In the genomic region with DNA sequence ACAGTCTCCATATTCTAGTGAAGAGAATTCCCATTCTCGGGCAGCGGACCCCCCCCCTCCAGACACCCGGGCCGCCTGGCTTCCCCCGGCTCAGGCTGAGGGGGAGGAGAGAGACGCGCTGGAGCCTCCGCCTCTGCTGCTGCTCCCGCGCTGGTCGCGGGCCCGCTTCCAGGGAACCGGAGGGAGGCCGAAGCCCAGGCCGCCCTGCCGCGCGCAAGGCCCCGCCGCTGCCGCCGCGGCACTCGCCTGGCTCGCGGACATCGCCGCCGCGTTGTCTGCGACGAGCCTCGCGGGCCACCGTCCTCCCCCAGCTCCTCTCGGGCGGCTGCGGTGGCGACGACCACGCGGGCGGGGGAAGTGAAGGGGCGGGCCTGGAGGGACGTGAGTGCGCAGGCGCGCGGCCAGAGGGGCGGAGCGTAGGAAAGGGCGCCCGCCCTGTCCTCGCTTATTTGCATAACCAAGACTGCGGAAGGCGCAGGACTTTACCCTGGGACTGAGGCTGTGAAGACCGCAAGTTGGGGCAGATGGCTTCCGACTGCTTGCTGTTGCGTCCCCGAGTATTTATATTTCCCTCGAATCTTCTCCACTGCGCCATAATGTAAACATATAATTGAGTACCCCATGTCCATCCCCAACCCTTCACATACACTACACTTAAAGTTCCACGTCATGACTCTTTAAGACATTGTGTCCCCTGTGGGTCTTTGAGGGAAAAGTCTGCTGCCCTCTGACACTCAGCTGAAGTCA, we compare ENCODE assay signal across 8 cellular contexts. TPM values are rescaled to one million over a fixed set of nuclear protein-coding genes. Genes with fewer than 3 reads are reported as not detected.
DNase-seq lines count a peak whose midpoint lies in the region; ATAC-seq and TF ChIP-seq lines count a peak whose summit lies in the region.

A gene with protein sequence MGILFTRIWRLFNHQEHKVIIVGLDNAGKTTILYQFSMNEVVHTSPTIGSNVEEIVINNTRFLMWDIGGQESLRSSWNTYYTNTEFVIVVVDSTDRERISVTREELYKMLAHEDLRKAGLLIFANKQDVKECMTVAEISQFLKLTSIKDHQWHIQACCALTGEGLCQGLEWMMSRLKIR (minus strand): TSS at position 279 of the 747 bp plus-strand sequence. CDS start 245 bp downstream, at position 34.

- no peaks in the 10 kb centered on the region for H3K9me3 ChIP-seq in duodenal mucosa (ENCODE audit: control insufficient read depth in 1 of 2, low read length in 2 of 2)

- POLR2A ChIA-PET in activated CD4-positive, alpha-beta memory T cell treated with anti-CD3 and anti-CD28 coated beads for 36 hours (lab: Charles Lee) = interaction anchor here (0.6 to 1.9 kb wide), 5 partner anchors 9 to 889 kb away, joined by 3 to 18 read pairs (median 4); a partner anchor contains a TSS

- no peaks in the 10 kb centered on the region for H3K27me3 ChIP-seq in duodenal mucosa (ENCODE audit: control insufficient read depth in 1 of 2, insufficient read depth in 2 of 2, low read length in 2 of 2)

- peak within 1 kb of the TSS; percentile 76 for H3K27ac ChIP-seq in duodenal mucosa (ENCODE audit: low read depth, low read length)

- CTCF ChIA-PET in activated CD4-positive, alpha-beta memory T cell treated with anti-CD3 and anti-CD28 coated beads for 36 hours (lab: Charles Lee) = interaction anchor here (0.8 to 2.4 kb wide), 4 partner anchors 12 to 197 kb away, joined by 3 to 9 read pairs (median 3); no protein-coding TSS in a partner anchor

- peak within 1 kb of the TSS; percentile 71 to 75 for H3K9ac ChIP-seq in duodenal mucosa (ENCODE audit: low read depth in 1 of 2, low read length in 2 of 2)

- peak; percentile 96 for ATAC-seq in GM19438 (IDR thresholded peaks at IDR 0.05; ENCODE audit: low read depth, unreplicated experiment)
- ATAC-seq in HG03575 (IDR thresholded peaks at IDR 0.05; ENCODE audit: extremely low read depth, insufficient number of reproducible peaks, low FRiP score, unreplicated experiment) = peak; percentile 90

- TF ChIP-seq POLR2A in lower leg skin (IDR thresholded peaks at IDR 0.05) = no peak

- peak within 1 kb of the TSS; percentile 93 for H3K4me3 Mint-ChIP-seq in activated CD4-positive, alpha-beta memory T cell treated with anti-CD3 and anti-CD28 coated beads for 36 hours

- intact Hi-C loops in activated CD4-positive, alpha-beta memory T cell treated with anti-CD3 and anti-CD28 coated beads for 36 hours (cut with micrococcal nuclease) = loop anchor here (1.0 to 10.0 kb wide), 10 partner anchors 8 to 890 kb away; a partner anchor contains a TSS
- intact Hi-C loops in lower leg skin (cut with DNase I; ENCODE audit: low total_unique reads) = no loop called here

- no peaks in the 10 kb centered on the region for H3K36me3 ChIP-seq in duodenal mucosa (ENCODE audit: control insufficient read depth in 1 of 2, insufficient read depth in 2 of 2, low read length in 2 of 2)

- H3K4me1 ChIP-seq in duodenal mucosa (ENCODE audit: control insufficient read depth in 1 of 2, insufficient read depth in 2 of 2, low read length in 2 of 2) = peaks cover 22 to 23% of the 10 kb centered on the region in 2 donors

- TF ChIP-seq CTCF in lower leg skin (IDR thresholded peaks at IDR 0.05) = no peak

- no peaks in the 10 kb centered on the region for H3K27me3 Mint-ChIP-seq in activated CD4-positive, alpha-beta memory T cell treated with anti-CD3 and anti-CD28 coated beads for 36 hours

- H3K4me3 ChIP-seq in duodenal mucosa (ENCODE audit: low read depth in 1 of 2, low read length in 2 of 2) = peak within 1 kb of the TSS; percentile 87 to 89
- H3K4me3 ChIP-seq in lower leg skin (ENCODE audit: low read depth, poor library complexity, severe bottlenecking) = peak within 1 kb of the TSS; percentile 81

- peaks cover 43% of the 10 kb centered on the region for H3K4me1 Mint-ChIP-seq in activated CD4-positive, alpha-beta memory T cell treated with anti-CD3 and anti-CD28 coated beads for 36 hours (ENCODE audit: low read depth)

- H3K36me3 Mint-ChIP-seq in activated CD4-positive, alpha-beta memory T cell treated with anti-CD3 and anti-CD28 coated beads for 36 hours = no peaks in the 10 kb centered on the region

- 0 to 1% methylated on average over 38 to 47 of the region's 64 CpGs for WGBS in lower leg skin, 2 donors

- H3K9me3 Mint-ChIP-seq in activated CD4-positive, alpha-beta memory T cell treated with anti-CD3 and anti-CD28 coated beads for 36 hours = no peaks in the 10 kb centered on the region

- DNase-seq in CD1c-positive myeloid dendritic cell (ENCODE audit: extremely low spot score) = peak; percentile 98
- peak; percentile 80 for DNase-seq in NCI-H82 treated with DMSO at 0.1 percent for 48 hours (lab: John Stamatoyannopoulos, UW; ENCODE audit: unreplicated experiment)
- DNase-seq in activated CD4-positive, alpha-beta memory T cell treated with anti-CD3 and anti-CD28 coated beads for 36 hours = peak; percentile 96
- peak; percentile 95 to 99 for DNase-seq in lower leg skin (ENCODE audit: low spot score in 2 of 2)
- DNase-seq in stimulated activated CD4-positive, alpha-beta T cell treated with anti-CD3 and anti-CD28 coated beads, Interleukin-4, amount 100 ng/mL, for 48 hours (ENCODE audit: low read depth in 2 of 2) = peak; percentile 89

- peak within 1 kb of the TSS; percentile 79 for H3K27ac Mint-ChIP-seq in activated CD4-positive, alpha-beta memory T cell treated with anti-CD3 and anti-CD28 coated beads for 36 hours

RNA-seq across cellular contexts. Expression of the gene that starts here (rescaled TPM):
- total RNA-seq in activated CD4-positive, alpha-beta memory T cell treated with anti-CD3 and anti-CD28 coated beads for 36 hours = 10 to 100 TPM; 54.6 to 63.2 TPM
- total RNA-seq in lower leg skin = 100 to 1,000 TPM in 3 of 4 donors, 10 to 100 TPM in 1; 77.7 to 161 (median 128) TPM

Comparison
In these comparisons a context has a peak if more than half of its experiments do, and no peak if none do; other contexts are left out.
1. Peak in every context shown above with its lines: DNase-seq, ATAC-seq, H3K4me3 ChIP-seq and H3K27ac ChIP-seq.